In genomic region chr3:109339186-109339585, GRCh38 we compare ENCODE assay signal across 22 cellular contexts. TPM values are rescaled to one million over a fixed set of nuclear protein-coding genes. Genes with fewer than 3 reads are reported as not detected.
DNase-seq lines count a peak whose midpoint lies in the region; ATAC-seq and TF ChIP-seq lines count a peak whose summit lies in the region.
"Had no signal": no experiment of that assay in that cellular context is flagged by ENCODE, and none has a peak within 500 bp of the region (broad histone marks: within the 10 kb centered on the region; RNA-seq: fewer than 3 reads in every experiment).

No MANE protein-coding gene starts in this region.

- no peaks in the 10 kb centered on the region for H3K79me1 ChIP-seq in neuronal stem cell (ENCODE audit: low read depth, low read length)

- H4K91ac ChIP-seq in neuronal stem cell (ENCODE audit: low read depth, low read length, poor library complexity), result no peak overlapping the region

- DNase-seq in GM23338 (ENCODE audit: low spot score), result no peak
- DNase-seq in WTC11 (ENCODE audit: low spot score), result no peak
- peak; percentile 53 for DNase-seq in kidney glomerular epithelial cell (lab: John Stamatoyannopoulos, UW)
- DNase-seq in neuronal stem cell (ENCODE audit: low spot score), result no peak
- DNase-seq in RKO (ENCODE audit: low spot score), result no peak
- no peak for DNase-seq in activated naive CD8-positive, alpha-beta T cell treated with anti-CD3 and anti-CD28 coated beads for 36 hours
- DNase-seq in endothelial cell (ENCODE audit: low spot score), result no peak
- DNase-seq: COR-L47, KG1, NCI-H1048, NCI-H1694, NCI-H446, NCI-H774, Right ventricle myocardium superior had no signal

- peaks cover 25% of the 10 kb centered on the region for H3K9me3 Mint-ChIP-seq in GM23338
- H3K9me3 Mint-ChIP-seq in WTC11, result no peaks in the 10 kb centered on the region
- H3K9me3 Mint-ChIP-seq in activated naive CD8-positive, alpha-beta T cell treated with anti-CD3 and anti-CD28 coated beads for 36 hours, result peaks cover 5% of the 10 kb centered on the region
- no peaks in the 10 kb centered on the region for H3K9me3 Mint-ChIP-seq in endothelial cell (ENCODE audit: unreplicated experiment)

- H3K4me1 Mint-ChIP-seq in GM23338 (peaks cover 24% of the 10 kb centered on the region), WTC11 (peaks cover 29% of the 10 kb centered on the region), endothelial cell (ENCODE audit: unreplicated experiment) (peaks cover 30% of the 10 kb centered on the region)
- H3K4me1 Mint-ChIP-seq in activated naive CD8-positive, alpha-beta T cell treated with anti-CD3 and anti-CD28 coated beads for 36 hours, result peaks cover 10% of the 10 kb centered on the region

- H3K27ac Mint-ChIP-seq in GM23338 (peak overlapping the region; percentile 99), WTC11 (peak overlapping the region; percentile 98), endothelial cell (ENCODE audit: unreplicated experiment) (no peak overlapping the region)
- H3K27ac Mint-ChIP-seq in activated naive CD8-positive, alpha-beta T cell treated with anti-CD3 and anti-CD28 coated beads for 36 hours, result no peak overlapping the region

- no peak overlapping the region for H2BK15ac ChIP-seq in neuronal stem cell (ENCODE audit: low read length)

- H3K4me3 Mint-ChIP-seq in GM23338, result peak overlapping the region; percentile 98
- H3K4me3 Mint-ChIP-seq in WTC11, result peak overlapping the region; percentile 89
- no peak overlapping the region for H3K4me3 Mint-ChIP-seq in activated naive CD8-positive, alpha-beta T cell treated with anti-CD3 and anti-CD28 coated beads for 36 hours
- H3K4me3 Mint-ChIP-seq in endothelial cell (ENCODE audit: unreplicated experiment), result no peak overlapping the region

- H3K27me3 ChIP-seq in GM23338 (ENCODE audit: insufficient read depth) (no peaks in the 10 kb centered on the region), neuronal stem cell (ENCODE audit: control insufficient read depth in 3 of 3, insufficient read depth in 3 of 3, low read depth in 1 of 3, low read length in 3 of 3) (no peaks in the 10 kb centered on the region)

- H4K8ac ChIP-seq in neuronal stem cell (ENCODE audit: low read depth, low read length), result no peak overlapping the region

- H4K20me1 ChIP-seq in GM23338 (replicated peaks; ENCODE audit: insufficient read depth), result peaks cover 16% of the 10 kb centered on the region

- peak overlapping the region; percentile 46 for H3K18ac ChIP-seq in neuronal stem cell (ENCODE audit: low read length)

- H2AK5ac ChIP-seq in neuronal stem cell (ENCODE audit: low read depth, low read length), result no peak overlapping the region

- H3F3A ChIP-seq in GM23338 (replicated peaks; ENCODE audit: low read depth), result peaks cover 10% of the 10 kb centered on the region

- no peak for ATAC-seq in GM23338
- no peak for ATAC-seq in WTC11
- ATAC-seq: A549, GM12878, HCT116, Panc1 had no signal

- H2AFZ ChIP-seq in GM23338, result no peak overlapping the region
- no peak overlapping the region for H2AFZ ChIP-seq in neuronal stem cell (ENCODE audit: low read length)

- no peak overlapping the region for H3K14ac ChIP-seq in neuronal stem cell (ENCODE audit: low read length)

- peaks cover 0 to under 1% of the 10 kb centered on the region in 2 donors for H3K9me3 ChIP-seq in neuronal stem cell (replicated peaks in 1 of 2; ENCODE audit: control insufficient read depth in 2 of 2, insufficient read depth in 1 of 2, low read depth in 1 of 2, low read length in 2 of 2)
- H3K9me3 ChIP-seq: A549 had no signal

- no peak overlapping the region for H2BK5ac ChIP-seq in neuronal stem cell (ENCODE audit: low read length)

- H3K23ac ChIP-seq in neuronal stem cell (ENCODE audit: low read depth, low read length, poor library complexity), result no peak overlapping the region

- H3K4me3 ChIP-seq in GM23338 (peak overlapping the region; percentile 96), neuronal stem cell (ENCODE audit: low read length in 2 of 2) (no peak overlapping the region)
- H3K4me3 ChIP-seq: A549, GM12878 had no signal

- peaks cover 68% of the 10 kb centered on the region for H3K36me3 Mint-ChIP-seq in GM23338 (ENCODE audit: low read depth)
- H3K36me3 Mint-ChIP-seq in WTC11, result peaks cover 58% of the 10 kb centered on the region
- H3K36me3 Mint-ChIP-seq in activated naive CD8-positive, alpha-beta T cell treated with anti-CD3 and anti-CD28 coated beads for 36 hours, result peaks cover 2% of the 10 kb centered on the region
- peaks cover 12% of the 10 kb centered on the region for H3K36me3 Mint-ChIP-seq in endothelial cell (ENCODE audit: low read depth, unreplicated experiment)

- TF ChIP-seq CTCF in GM23338 (conservative IDR thresholded peaks at IDR 0.05; ENCODE audit: low read depth in 2 of 2) (no peak), WTC11 (IDR thresholded peaks at IDR 0.05) (no peak), endothelial cell (IDR thresholded peaks at IDR 0.05; ENCODE audit: unreplicated experiment) (no peak)

- H3K27ac ChIP-seq in GM23338 (ENCODE audit: low read depth) (peak overlapping the region; percentile 88), neuronal stem cell (replicated peaks; ENCODE audit: low read length) (no peak overlapping the region)
- H3K27ac ChIP-seq: C4-2B had no signal

- no peak overlapping the region for H3K4ac ChIP-seq in neuronal stem cell (ENCODE audit: low read length)

- H3K27me3 Mint-ChIP-seq in GM23338 (ENCODE audit: insufficient read depth, low read depth, poor library complexity) (peaks cover 34% of the 10 kb centered on the region), WTC11 (ENCODE audit: low read depth) (peaks cover 3% of the 10 kb centered on the region; the same call in 1 of the 2 replicates), endothelial cell (ENCODE audit: unreplicated experiment) (peaks cover 4% of the 10 kb centered on the region)
- H3K27me3 Mint-ChIP-seq in activated naive CD8-positive, alpha-beta T cell treated with anti-CD3 and anti-CD28 coated beads for 36 hours, result peaks cover 44% of the 10 kb centered on the region

- no peak overlapping the region for H2BK12ac ChIP-seq in neuronal stem cell (ENCODE audit: low read length)

- POLR2A ChIA-PET in WTC11 (lab: Charles Lee), result interaction anchor here (0.5 to 1.4 kb wide), 5 partner anchors 9 to 23 kb away, joined by 3 to 10 read pairs (median 5); partner anchors contain the start of gene DPPA2

- CTCF ChIA-PET in WTC11 (lab: Charles Lee), result interaction anchor here (1.6 kb wide), 1 partner anchor 31 kb away, joined by 4 read pairs; no protein-coding TSS in a partner anchor

- peaks cover 16% of the 10 kb centered on the region for H3K4me1 ChIP-seq in GM23338 (ENCODE audit: insufficient read depth)
- H3K4me1 ChIP-seq in neuronal stem cell (ENCODE audit: control insufficient read depth in 2 of 2, insufficient read depth in 1 of 2, low read depth in 1 of 2, low read length in 2 of 2), result peaks cover 3 to 6% of the 10 kb centered on the region in 2 donors

- no peak overlapping the region for H2BK120ac ChIP-seq in neuronal stem cell (ENCODE audit: low read depth, low read length)

- H3K36me3 ChIP-seq in GM23338 (ENCODE audit: insufficient read depth) (peaks cover 23% of the 10 kb centered on the region), neuronal stem cell (replicated peaks in 1 of 2; ENCODE audit: control insufficient read depth in 2 of 2, insufficient read depth in 2 of 2, low read length in 2 of 2) (peaks cover 3 to 13% of the 10 kb centered on the region in 2 donors)

- WGBS in neuronal stem cell (ENCODE audit: extremely low coverage in 2 of 2, insufficient read length in 2 of 2, insufficient replicate concordance in 1 of 2), 2 donors, result no CpG with 5 or more reads among the region's 3 CpGs

- H3K9ac ChIP-seq in neuronal stem cell (ENCODE audit: low read depth, low read length, poor library complexity), result no peak overlapping the region

- H3K4me2 ChIP-seq in GM23338 (peak overlapping the region; percentile 76), neuronal stem cell (ENCODE audit: insufficient read depth, low read length, poor library complexity, severe bottlenecking) (no peak overlapping the region)

- no peaks in the 10 kb centered on the region for H3K9me2 ChIP-seq in GM23338 (ENCODE audit: insufficient read depth)

- peaks cover 91% of the 10 kb centered on the region for H3K79me2 ChIP-seq in GM23338 (replicated peaks; ENCODE audit: insufficient read depth)

TF ChIP-seq in GM23338, 12 proteins besides CTCF, POLR2A, EP300 and RAD21 (continues in another document):
- TF ChIP-seq EZH2 (IDR thresholded peaks at IDR 0.05; ENCODE audit: low read depth, unreplicated experiment), result no peak
- TF ChIP-seq ZNF331 (CRISPR knock-in tag; IDR thresholded peaks at IDR 0.05; ENCODE audit: low read depth), result no peak
- no peak for TF ChIP-seq NANOG (IDR thresholded peaks at IDR 0.05; ENCODE audit: borderline replicate concordance)

TF ChIP-seq in WTC11, 78 proteins besides CTCF, POLR2A, EP300 and RAD21 (continues in another document):
- TF ChIP-seq ZNF263 (CRISPR knock-in tag; IDR thresholded peaks at IDR 0.05; ENCODE audit: low read depth) (no peak), MLX (CRISPR knock-in tag; IDR thresholded peaks at IDR 0.05) (no peak), ELF4 (CRISPR knock-in tag; IDR thresholded peaks at IDR 0.05; ENCODE audit: low read depth) (no peak)

RNA-seq across cellular contexts. Expression of gene DPPA4, which starts 1.8 kb away (rescaled TPM):
- 806 and 878 TPM in 2 replicates for total RNA-seq in GM23338 (2014; rRNA removed; shearing (Covaris generic))
- 546 and 574 TPM in 2 replicates for polyA plus RNA-seq in GM23338 (2016; fragmentation: Nextera tagmentation; extraction: Ambion mirVana)
- total RNA-seq in WTC11 (2021) (774 to 901 TPM (median 898 TPM) in 3 replicates), endothelial cell (ENCODE audit: unreplicated experiment) (80.5 TPM)
- polyA plus RNA-seq in neuronal stem cell (2013, experiment 1 of 2), result 189 TPM
- polyA plus RNA-seq in neuronal stem cell (2013, experiment 2 of 2), result 188 TPM
- 1 to 10 TPM in 1 of 2 experiments, under 1 TPM in 1; 0.54 to 1.1 TPM for total RNA-seq in activated naive CD8-positive, alpha-beta T cell treated with anti-CD3 and anti-CD28 coated beads for 36 hours
- total RNA-seq: G401, HT1080, M059J, Right ventricle myocardium superior had no signal
- polyA plus RNA-seq: A549 had no signal

RNA-seq across cellular contexts. Expression of gene DPPA2, which starts 22.9 kb away (rescaled TPM):
- 9.3 and 14.3 TPM in 2 replicates for total RNA-seq in GM23338 (2014; rRNA removed; shearing (Covaris generic))
- polyA plus RNA-seq in GM23338 (2016; fragmentation: Nextera tagmentation; extraction: Ambion mirVana), result 18.9 and 21.5 TPM in 2 replicates
- 14.9 to 15.8 TPM (median 15.0 TPM) in 3 replicates for total RNA-seq in WTC11 (2021)
- polyA plus RNA-seq in neuronal stem cell (2013, experiment 1 of 2), result 2.6 TPM
- polyA plus RNA-seq in neuronal stem cell (2013, experiment 2 of 2), result 2.6 TPM
- not detected for total RNA-seq in activated naive CD8-positive, alpha-beta T cell treated with anti-CD3 and anti-CD28 coated beads for 36 hours
- 0.64 TPM for total RNA-seq in endothelial cell (ENCODE audit: unreplicated experiment)
- total RNA-seq: G401, GM12878, HT1080, M059J, Right ventricle myocardium superior had no signal
- polyA plus RNA-seq: A549, GM12878 had no signal

Comparison
In these comparisons a context has a peak if more than half of its experiments do, and no peak if none do; other contexts are left out.
1. H3K27ac Mint-ChIP-seq: peak in GM23338 (single experiment) and WTC11 (single experiment); none in activated naive CD8-positive, alpha-beta T cell treated with anti-CD3 and anti-CD28 coated beads for 36 hours (single experiment) and endothelial cell (single experiment).
2. H3K4me3 Mint-ChIP-seq: peak in GM23338 (single experiment) and WTC11 (single experiment); none in activated naive CD8-positive, alpha-beta T cell treated with anti-CD3 and anti-CD28 coated beads for 36 hours (single experiment) and endothelial cell (single experiment).
3. RNA of gene DPPA4, which starts 1.8 kb away (total RNA-seq): 806 to 878 TPM in GM23338, 774 to 901 TPM in WTC11 and 80.5 TPM in endothelial cell (single experiment); 0.54 to 1.1 TPM in activated naive CD8-positive, alpha-beta T cell treated with anti-CD3 and anti-CD28 coated beads for 36 hours; every median in the first group is over 10 times any median in the second.